ENCODE assay signal across 9 cellular contexts in genomic region chr20:63829943-63830820, GRCh38. TPM values are rescaled to one million over a fixed set of nuclear protein-coding genes. Genes with fewer than 3 reads are reported as not detected.
DNase-seq lines count a peak whose midpoint lies in the region; ATAC-seq, FAIRE-seq and TF ChIP-seq lines count a peak whose summit lies in the region.
"Had no signal": no experiment of that assay in that cellular context is flagged by ENCODE, and none has a peak within 500 bp of the region (broad histone marks: within the 10 kb centered on the region; RNA-seq: fewer than 3 reads in every experiment).

No MANE protein-coding gene starts in this region.

- peak overlapping the region; percentile 84 to 93 (median 90) for H3K4me3 Mint-ChIP-seq in CD4-positive, alpha-beta memory T cell

- no peak overlapping the region for H2AFZ ChIP-seq in HepG2 (ENCODE audit: low read length)

- H3K27me3 Mint-ChIP-seq in CD4-positive, alpha-beta memory T cell, result peaks cover 34 to 36% of the 10 kb centered on the region in 2 donors

- peak overlapping the region in 3 of 7 donors; percentile 1 to 67 (median 63) for H3K27ac Mint-ChIP-seq in CD4-positive, alpha-beta memory T cell

- TF ChIP-seq POLR2A in body of pancreas (IDR thresholded peaks at IDR 0.05), result no peak
- TF ChIP-seq POLR2A in HepG2 (IDR thresholded peaks at IDR 0.05; ENCODE audit: insufficient read depth in 1 of 2, low read depth in 2 of 2, low read length in 2 of 2), result no peak

- peak overlapping the region; percentile 88 for H3K4me2 ChIP-seq in HepG2 (ENCODE audit: low read depth, low read length)

- WGBS in body of pancreas, 2 donors, result 1% methylated on average over 21 to 64 of the region's 95 CpGs
- 20% methylated on average over 41 of the region's 95 CpGs for WGBS in HepG2 (ENCODE audit: low lambda C conversion rate)

- CTCF ChIA-PET in CD4-positive, alpha-beta memory T cell (lab: Charles Lee; ENCODE audit: partially characterized antibody), result no interaction called here
- CTCF ChIA-PET in HepG2 (lab: Yijun Ruan, JAX; ENCODE audit: low intra/inter-chr PET ratio, low total read pairs), result interaction anchor here (1.5 kb wide), 1 partner anchor 33 kb away, joined by 4 read pairs; no protein-coding TSS in a partner anchor

- peak in 3 of 5 donors; percentile 7 to 27 (median 13) for DNase-seq in CD4-positive, alpha-beta memory T cell
- DNase-seq in body of pancreas (peak in 1 of 4 donors; percentile 31), HepG2 (ENCODE audit: low spot score) (no peak), tibial artery (no peak), occipital lobe (lab: John Stamatoyannopoulos, UW) (no peak), hippocampal formation (lab: John Stamatoyannopoulos, UW) (no peak)
- no peak for DNase-seq in activated CD4-positive, alpha-beta T cell treated with anti-CD3 and anti-CD28 coated beads for 48 hours

- H3K36me3 Mint-ChIP-seq in CD4-positive, alpha-beta memory T cell, result peaks cover 2 to 4% of the 10 kb centered on the region in 2 donors

- TF ChIP-seq EP300 in HepG2 (IDR thresholded peaks at IDR 0.05; ENCODE audit: low read depth in 2 of 2, low read length in 2 of 2) (no peak), HepG2 (CRISPR knock-in tag; IDR thresholded peaks at IDR 0.05; ENCODE audit: borderline replicate concordance) (no peak)

- H3K9ac ChIP-seq in HepG2 (ENCODE audit: insufficient read depth, low read depth, low read length), result peak overlapping the region; percentile 44; the same call in 1 of the 2 replicates

- H3K36me3 ChIP-seq in CD4-positive, alpha-beta memory T cell (ENCODE audit: insufficient read depth, low read length), result no peaks in the 10 kb centered on the region
- H3K36me3 ChIP-seq in body of pancreas (replicated peaks in 1 of 2; ENCODE audit: insufficient read depth in 1 of 2, low read depth in 2 of 2) (no peaks in the 10 kb centered on the region), HepG2 (replicated peaks in 1 of 2; ENCODE audit: control insufficient read depth in 1 of 2, insufficient read depth in 2 of 2, low read length in 2 of 2) (no peaks in the 10 kb centered on the region), tibial artery (no peaks in the 10 kb centered on the region)

- POLR2A ChIA-PET in CD4-positive, alpha-beta memory T cell (lab: Charles Lee; ENCODE audit: partially characterized antibody), result no interaction called here
- POLR2A ChIA-PET in HepG2 (lab: Yijun Ruan, JAX), result interaction anchor here (2.6 kb wide), 1 partner anchor 35 kb away, joined by 9 read pairs; the partner anchor contains the start of gene TPD52L2

- no peak for TF ChIP-seq RAD21 in HepG2 (CRISPR knock-in tag; IDR thresholded peaks at IDR 0.05)

- intact Hi-C loops in CD4-positive, alpha-beta memory T cell (cut with micrococcal nuclease), result no loop called here
- intact Hi-C loops in body of pancreas (cut with DNase I), result no loop called here
- intact Hi-C loops in HepG2 (cut with micrococcal nuclease; ENCODE audit: unreplicated experiment), result no loop called here
- intact Hi-C loops in tibial artery (cut with DNase I; ENCODE audit: low total_unique reads), result no loop called here

- H3K79me2 ChIP-seq in HepG2 (ENCODE audit: insufficient read depth, low read length), result no peaks in the 10 kb centered on the region

- in situ Hi-C loops in HepG2 (cut with HindIII; ENCODE audit: extremely low pct_ligation_motif_present, low pct_unique_long_range_greater_than_20kb), result no loop called here

- H3K27me3 ChIP-seq in CD4-positive, alpha-beta memory T cell (ENCODE audit: insufficient read depth, low read length), result peaks cover 31% of the 10 kb centered on the region
- H3K27me3 ChIP-seq in body of pancreas (no peaks in the 10 kb centered on the region), HepG2 (ENCODE audit: control insufficient read depth in 1 of 2, insufficient read depth in 2 of 2, low read length in 2 of 2) (peaks cover 16 to 40% of the 10 kb centered on the region in 2 experiments), tibial artery (peaks cover 0 to 47% of the 10 kb centered on the region in 2 donors)

- peaks cover 4% of the 10 kb centered on the region; the same call in 1 of the 2 replicates for H4K20me1 ChIP-seq in HepG2 (ENCODE audit: insufficient read depth, low read length)

- no peak for FAIRE-seq in HepG2 (lab: Jason Lieb, UNC)

- peak; percentile 15 for ATAC-seq in HG03135 (IDR thresholded peaks at IDR 0.05; ENCODE audit: unreplicated experiment)
- ATAC-seq in body of pancreas, result no peak
- ATAC-seq in HepG2, result no peak

- peaks cover 8 to 11% (median 10%) of the 10 kb centered on the region in 4 donors for H3K4me1 Mint-ChIP-seq in CD4-positive, alpha-beta memory T cell

- peak overlapping the region in 1 of 2 donors; percentile 57 for H3K4me3 ChIP-seq in CD4-positive, alpha-beta memory T cell (ENCODE audit: low read length in 2 of 2)
- H3K4me3 ChIP-seq in body of pancreas (peak overlapping the region; percentile 25 to 50), HepG2 (replicated peaks in 1 of 3; ENCODE audit: insufficient read depth in 1 of 3, low read depth in 2 of 3, low read length in 3 of 3) (peak overlapping the region; percentile 57 to 78 (median 68)), tibial artery (peak overlapping the region; percentile 56 to 59)

- peaks cover 0 to 3% (median 0%) of the 10 kb centered on the region in 8 donors for H3K9me3 Mint-ChIP-seq in CD4-positive, alpha-beta memory T cell

- TSS peak; percentile 74 for BruUV-seq in HepG2 (replicated peaks; lab: Mats Ljungman, UMichigan)

- TF ChIP-seq CTCF in body of pancreas (IDR thresholded peaks at IDR 0.05) (no peak), HepG2 (CRISPR knock-in tag; IDR thresholded peaks at IDR 0.05) (no peak), tibial artery (IDR thresholded peaks at IDR 0.05) (no peak)

- no peak overlapping the region for H3K27ac ChIP-seq in CD4-positive, alpha-beta memory T cell (ENCODE audit: low read depth, low read length)
- H3K27ac ChIP-seq in body of pancreas, result peak overlapping the region in 3 of 4 donors; percentile 12 to 56 (median 34)
- no peak overlapping the region for H3K27ac ChIP-seq in HepG2 (ENCODE audit: extremely low read length, insufficient read depth, low read length)
- H3K27ac ChIP-seq in tibial artery, result peak overlapping the region; percentile 1 to 14

- no peaks in the 10 kb centered on the region for H3K9me3 ChIP-seq in CD4-positive, alpha-beta memory T cell (ENCODE audit: control insufficient read depth in 1 of 2, low read length in 2 of 2)
- H3K9me3 ChIP-seq in body of pancreas (no peaks in the 10 kb centered on the region), HepG2 (ENCODE audit: low read length) (no peaks in the 10 kb centered on the region), tibial artery (no peaks in the 10 kb centered on the region)

- H3K4me1 ChIP-seq in CD4-positive, alpha-beta memory T cell (ENCODE audit: insufficient read depth, low read length), result peaks cover 10% of the 10 kb centered on the region
- H3K4me1 ChIP-seq in body of pancreas (peaks cover 31% of the 10 kb centered on the region), HepG2 (ENCODE audit: insufficient read depth, low read length) (peaks cover 58% of the 10 kb centered on the region), tibial artery (peaks cover 0 to 37% (median 28%) of the 10 kb centered on the region in 4 donors)

RNA-seq across cellular contexts. Expression of gene ZBTB46, which starts 0.9 kb away (rescaled TPM):
- under 1 TPM; 0.28 to 0.87 TPM for total RNA-seq in CD4-positive, alpha-beta memory T cell
- under 1 TPM in 1 of 2 donors, not detected in 1; 0.09 TPM for polyA plus RNA-seq in CD4-positive, alpha-beta memory T cell
- 1 to 10 TPM; 4.3 to 5.4 TPM for total RNA-seq in body of pancreas
- total RNA-seq in HepG2 (2016; rRNA removed; fragmentation: Illumina TruSeq; extraction: Trizol), result 10.9 and 13.5 TPM in 2 replicates
- total RNA-seq in HepG2 (2016; cell fraction: cytosol; rRNA removed; fragmentation: Illumina TruSeq; extraction: Trizol; ENCODE audit: low read depth), result 74.9 and 80.6 TPM in 2 replicates
- total RNA-seq in HepG2 (2016; cell fraction: insoluble cytoplasmic fraction; rRNA removed; fragmentation: Illumina TruSeq; extraction: Trizol), result 10.9 and 15.4 TPM in 2 replicates
- 51.8 and 55.2 TPM in 2 replicates for total RNA-seq in HepG2 (2016; cell fraction: membrane; rRNA removed; fragmentation: Illumina TruSeq; extraction: Trizol)
- total RNA-seq in HepG2 (2016; cell fraction: nucleus; rRNA removed; fragmentation: Illumina TruSeq; extraction: Trizol), result 8.7 and 9.2 TPM in 2 replicates
- polyA plus RNA-seq in HepG2 (2011; rRNA removed), result 1.6 and 2.7 TPM in 2 replicates
- 1.6 and 2.0 TPM in 2 replicates for polyA plus RNA-seq in HepG2 (2011; cell fraction: cytosol; rRNA removed)
- 7.2 and 7.6 TPM in 2 replicates for polyA plus RNA-seq in HepG2 (2011; cell fraction: nucleus; rRNA removed)
- polyA plus RNA-seq in HepG2 (2012), result 3.8 and 5.3 TPM in 2 replicates
- polyA plus RNA-seq in HepG2 (2016; cell fraction: cytosol; fragmentation: Illumina TruSeq; extraction: Trizol; ENCODE audit: low read depth), result 0.45 and 0.85 TPM in 2 replicates
- 3.9 and 4.2 TPM in 2 replicates for polyA plus RNA-seq in HepG2 (2016; cell fraction: insoluble cytoplasmic fraction; fragmentation: Illumina TruSeq; extraction: Trizol; ENCODE audit: low read depth)
- 1.4 and 1.5 TPM in 2 replicates for polyA plus RNA-seq in HepG2 (2016; cell fraction: membrane; fragmentation: Illumina TruSeq; extraction: Trizol; ENCODE audit: low read depth)
- 7.1 and 7.5 TPM in 2 replicates for polyA plus RNA-seq in HepG2 (2016; cell fraction: nucleus; fragmentation: Illumina TruSeq; extraction: Trizol; ENCODE audit: insufficient read depth, low read depth)
- 18.8 and 33.6 TPM in 2 replicates for polyA minus RNA-seq in HepG2 (2011; rRNA and poly(A)+ RNA removed; ENCODE audit: low replicate concordance)
- polyA minus RNA-seq in HepG2 (2011; cell fraction: cytosol; rRNA and poly(A)+ RNA removed), result 8.3 and 9.0 TPM in 2 replicates
- polyA minus RNA-seq in HepG2 (2011; cell fraction: nucleus; rRNA and poly(A)+ RNA removed), result 5.4 and 9.1 TPM in 2 replicates
- 21.5 TPM for total RNA-seq in occipital lobe

RNA-seq across cellular contexts. Expression of gene ABHD16B, which starts 31.1 kb away (rescaled TPM):
- not detected for total RNA-seq in CD4-positive, alpha-beta memory T cell
- polyA plus RNA-seq in CD4-positive, alpha-beta memory T cell, result not detected
- total RNA-seq in body of pancreas, result not detected
- total RNA-seq in HepG2 (2016; rRNA removed; fragmentation: Illumina TruSeq; extraction: Trizol), result not detected in 2 replicates
- not detected in 2 replicates for total RNA-seq in HepG2 (2016; cell fraction: cytosol; rRNA removed; fragmentation: Illumina TruSeq; extraction: Trizol; ENCODE audit: low read depth)
- total RNA-seq in HepG2 (2016; cell fraction: insoluble cytoplasmic fraction; rRNA removed; fragmentation: Illumina TruSeq; extraction: Trizol), result not detected in 2 replicates
- total RNA-seq in HepG2 (2016; cell fraction: membrane; rRNA removed; fragmentation: Illumina TruSeq; extraction: Trizol), result not detected in 2 replicates
- not detected in 2 replicates for total RNA-seq in HepG2 (2016; cell fraction: nucleus; rRNA removed; fragmentation: Illumina TruSeq; extraction: Trizol)
- polyA plus RNA-seq in HepG2 (2011; rRNA removed), result not detected in 2 replicates
- polyA plus RNA-seq in HepG2 (2011; cell fraction: cytosol; rRNA removed), result not detected in 2 replicates
- polyA plus RNA-seq in HepG2 (2011; cell fraction: nucleus; rRNA removed), result not detected in 2 replicates
- not detected in 2 replicates for polyA plus RNA-seq in HepG2 (2012)
- polyA plus RNA-seq in HepG2 (2016; cell fraction: cytosol; fragmentation: Illumina TruSeq; extraction: Trizol; ENCODE audit: low read depth), result not detected in 2 replicates
- polyA plus RNA-seq in HepG2 (2016; cell fraction: insoluble cytoplasmic fraction; fragmentation: Illumina TruSeq; extraction: Trizol; ENCODE audit: low read depth), result not detected in 2 replicates
- polyA plus RNA-seq in HepG2 (2016; cell fraction: membrane; fragmentation: Illumina TruSeq; extraction: Trizol; ENCODE audit: low read depth), result not detected in 2 replicates
- polyA plus RNA-seq in HepG2 (2016; cell fraction: nucleus; fragmentation: Illumina TruSeq; extraction: Trizol; ENCODE audit: insufficient read depth, low read depth), result not detected in 2 replicates
- not detected in 2 replicates for polyA minus RNA-seq in HepG2 (2011; rRNA and poly(A)+ RNA removed; ENCODE audit: low replicate concordance)
- not detected in 2 replicates for polyA minus RNA-seq in HepG2 (2011; cell fraction: cytosol; rRNA and poly(A)+ RNA removed)
- not detected in 2 replicates for polyA minus RNA-seq in HepG2 (2011; cell fraction: nucleus; rRNA and poly(A)+ RNA removed)
- not detected for total RNA-seq in occipital lobe
- total RNA-seq: pulmonary artery endothelial cell had no signal

RNA-seq across cellular contexts. Expression of gene TPD52L2, which starts 34.9 kb away (rescaled TPM):
- total RNA-seq in CD4-positive, alpha-beta memory T cell, result 10 to 100 TPM; 44.4 to 44.9 TPM
- polyA plus RNA-seq in CD4-positive, alpha-beta memory T cell, result 10 to 100 TPM; 66.4 to 76.1 TPM
- total RNA-seq in body of pancreas (10 to 100 TPM; 31.4 to 47.1 TPM), HepG2 (2016; rRNA removed; fragmentation: Illumina TruSeq; extraction: Trizol) (156 and 187 TPM in 2 replicates), occipital lobe (20.3 TPM)
- 17.3 and 18.9 TPM in 2 replicates for total RNA-seq in HepG2 (2016; cell fraction: cytosol; rRNA removed; fragmentation: Illumina TruSeq; extraction: Trizol; ENCODE audit: low read depth)
- total RNA-seq in HepG2 (2016; cell fraction: insoluble cytoplasmic fraction; rRNA removed; fragmentation: Illumina TruSeq; extraction: Trizol), result 159 and 183 TPM in 2 replicates
- 68.0 and 74.8 TPM in 2 replicates for total RNA-seq in HepG2 (2016; cell fraction: membrane; rRNA removed; fragmentation: Illumina TruSeq; extraction: Trizol)
- total RNA-seq in HepG2 (2016; cell fraction: nucleus; rRNA removed; fragmentation: Illumina TruSeq; extraction: Trizol), result 80.6 and 85.7 TPM in 2 replicates
- 184 and 198 TPM in 2 replicates for polyA plus RNA-seq in HepG2 (2011; rRNA removed)
- 197 and 204 TPM in 2 replicates for polyA plus RNA-seq in HepG2 (2011; cell fraction: cytosol; rRNA removed)
- polyA plus RNA-seq in HepG2 (2011; cell fraction: nucleus; rRNA removed), result 163 and 169 TPM in 2 replicates
- polyA plus RNA-seq in HepG2 (2012), result 96.3 and 115 TPM in 2 replicates
- polyA plus RNA-seq in HepG2 (2016; cell fraction: cytosol; fragmentation: Illumina TruSeq; extraction: Trizol; ENCODE audit: low read depth), result 18.7 and 19.4 TPM in 2 replicates
- 188 and 207 TPM in 2 replicates for polyA plus RNA-seq in HepG2 (2016; cell fraction: insoluble cytoplasmic fraction; fragmentation: Illumina TruSeq; extraction: Trizol; ENCODE audit: low read depth)
- 59.6 and 59.7 TPM in 2 replicates for polyA plus RNA-seq in HepG2 (2016; cell fraction: membrane; fragmentation: Illumina TruSeq; extraction: Trizol; ENCODE audit: low read depth)
- 162 and 173 TPM in 2 replicates for polyA plus RNA-seq in HepG2 (2016; cell fraction: nucleus; fragmentation: Illumina TruSeq; extraction: Trizol; ENCODE audit: insufficient read depth, low read depth)
- polyA minus RNA-seq in HepG2 (2011; rRNA and poly(A)+ RNA removed; ENCODE audit: low replicate concordance), result 128 and 150 TPM in 2 replicates
- 114 and 118 TPM in 2 replicates for polyA minus RNA-seq in HepG2 (2011; cell fraction: cytosol; rRNA and poly(A)+ RNA removed)
- 47.3 and 56.6 TPM in 2 replicates for polyA minus RNA-seq in HepG2 (2011; cell fraction: nucleus; rRNA and poly(A)+ RNA removed)

Comparison
In these comparisons a context has a peak if more than half of its experiments do, and no peak if none do; other contexts are left out.
1. DNase-seq: peak in CD4-positive, alpha-beta memory T cell (3 of 5); none in HepG2 (single experiment), tibial artery (0 of 2), occipital lobe (single experiment), hippocampal formation (0 of 2) and activated CD4-positive, alpha-beta T cell treated with anti-CD3 and anti-CD28 coated beads for 48 hours (single experiment).
2. H3K27ac ChIP-seq: peak in body of pancreas (3 of 4) and tibial artery (2 of 2); none in CD4-positive, alpha-beta memory T cell (single experiment) and HepG2 (single experiment).